9 cellular contexts compared by ENCODE assay signal in the genomic region with DNA sequence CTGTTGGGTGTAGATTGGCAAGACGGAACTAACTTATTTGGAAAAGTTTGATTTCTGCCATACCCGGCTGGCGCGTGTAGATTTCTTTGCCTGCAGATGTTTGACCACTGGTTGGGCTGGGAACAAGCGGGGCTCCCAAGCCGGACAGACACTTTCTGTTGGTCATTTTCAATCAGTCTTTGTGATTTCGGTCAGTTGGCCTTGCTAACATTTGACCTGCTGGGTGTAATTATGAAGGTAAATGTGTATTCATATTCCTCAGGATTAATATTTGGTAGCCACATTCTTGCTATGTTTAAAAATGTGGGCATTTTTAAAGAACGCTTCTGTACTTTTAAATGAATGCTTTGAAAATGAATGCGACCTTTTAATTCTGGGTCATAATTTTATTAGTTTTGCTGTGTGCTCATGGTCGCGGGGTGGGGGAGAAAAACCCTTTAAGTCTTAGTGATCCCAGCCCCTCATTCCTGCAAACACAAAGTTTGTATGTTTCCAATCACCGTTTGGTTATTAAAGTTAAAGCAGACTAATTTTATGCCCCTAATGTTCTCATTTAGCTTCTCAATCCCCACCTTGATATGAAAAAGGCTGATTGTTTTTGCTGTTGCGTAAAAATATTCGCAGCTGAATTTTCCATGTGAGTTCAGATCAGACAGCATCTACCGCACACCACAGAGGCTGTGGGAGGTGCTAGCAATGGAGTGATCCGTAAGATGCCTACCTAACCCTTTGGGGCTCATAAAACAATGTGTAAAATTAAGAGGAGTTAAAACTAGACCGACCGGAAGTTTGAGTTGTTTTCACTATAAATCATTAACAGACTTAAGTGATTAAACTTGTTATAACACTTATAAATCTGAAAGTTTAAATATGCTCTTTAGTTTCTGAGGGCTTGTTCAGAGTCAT. TPM values are rescaled to one million over a fixed set of nuclear protein-coding genes. Genes with fewer than 3 reads are reported as not detected.
DNase-seq lines count a peak whose midpoint lies in the region; ATAC-seq, FAIRE-seq and TF ChIP-seq lines count a peak whose summit lies in the region.
"Had no signal": no experiment of that assay in that cellular context is flagged by ENCODE, and none has a peak within 500 bp of the region (broad histone marks: within the 10 kb centered on the region; RNA-seq: fewer than 3 reads in every experiment).

No MANE protein-coding gene starts in this region.

- WGBS in heart right ventricle, 2 donors: 28 to 30% methylated on average over 18 of the region's 18 CpGs
- WGBS in suprapubic skin: 29% methylated on average over 18 of the region's 18 CpGs
- 36 to 49% methylated on average over 18 of the region's 18 CpGs for WGBS in aorta, 2 donors

- intact Hi-C loops in heart right ventricle (cut with DNase I) (loop anchor here in 6 of 10 donors (5.0 kb wide), 6 partner anchors 41 to 146 kb away; no protein-coding TSS in a partner anchor), left ventricle myocardium superior (cut with micrococcal nuclease) (no loop called here), colonic mucosa (cut with DNase I) (no loop called here), aorta (cut with DNase I) (no loop called here)

- TF ChIP-seq CTCF in heart right ventricle (IDR thresholded peaks at IDR 0.05): no peak
- TF ChIP-seq CTCF in colonic mucosa (IDR thresholded peaks at IDR 0.05): no peak
- no peak for TF ChIP-seq CTCF in suprapubic skin (IDR thresholded peaks at IDR 0.05)
- TF ChIP-seq CTCF in D721Med (IDR thresholded peaks at IDR 0.05; ENCODE audit: insufficient read depth, missing control alignments): no peak

- TF ChIP-seq EP300 in suprapubic skin (IDR thresholded peaks at IDR 0.05): no peak

- H3K36me3 ChIP-seq in heart right ventricle (no peaks in the 10 kb centered on the region), colonic mucosa (no peaks in the 10 kb centered on the region), muscle layer of duodenum (ENCODE audit: control insufficient read depth in 1 of 2, insufficient read depth in 2 of 2, low read length in 2 of 2) (no peaks in the 10 kb centered on the region), suprapubic skin (no peaks in the 10 kb centered on the region), aorta (ENCODE audit: control insufficient read depth in 1 of 2, insufficient read depth in 2 of 2, low read length in 1 of 2) (no peaks in the 10 kb centered on the region)

- peak overlapping the region in 1 of 2 donors; percentile 21 for H3K9ac ChIP-seq in colonic mucosa (ENCODE audit: low read depth in 2 of 2, low read length in 2 of 2)

- peaks cover 0 to 86% (median 41%) of the 10 kb centered on the region in 7 donors for H3K27me3 ChIP-seq in heart right ventricle
- peaks cover 16% of the 10 kb centered on the region for H3K27me3 ChIP-seq in colonic mucosa
- peaks cover 23% of the 10 kb centered on the region for H3K27me3 ChIP-seq in muscle layer of duodenum (ENCODE audit: low read depth, low read length)
- peaks cover 54% of the 10 kb centered on the region for H3K27me3 ChIP-seq in suprapubic skin
- no peaks in the 10 kb centered on the region for H3K27me3 ChIP-seq in aorta (ENCODE audit: control insufficient read depth in 1 of 2, insufficient read depth in 2 of 2, low read length in 1 of 2)

- TF ChIP-seq POLR2A in suprapubic skin (IDR thresholded peaks at IDR 0.05): no peak

- peak overlapping the region; percentile 83 to 92 (median 87) for H3K27ac ChIP-seq in heart right ventricle
- H3K27ac ChIP-seq in colonic mucosa: no peak overlapping the region
- peak overlapping the region; percentile 52 for H3K27ac ChIP-seq in muscle layer of duodenum (ENCODE audit: low read length)
- no peak overlapping the region for H3K27ac ChIP-seq in suprapubic skin
- H3K27ac ChIP-seq in aorta (ENCODE audit: low read depth in 1 of 2, low read length in 2 of 2): no peak overlapping the region
- H3K27ac ChIP-seq: C4-2B had no signal

- ATAC-seq in heart right ventricle (peak in 5 of 8 donors; percentile 11 to 72 (median 56)), left ventricle myocardium superior (no peak), HG03095 (IDR thresholded peaks at IDR 0.05; ENCODE audit: unreplicated experiment) (no peak), aorta (ENCODE audit: low FRiP score) (no peak)

- DNase-seq in heart right ventricle: no peak
- DNase-seq in left ventricle myocardium superior: no peak
- peak; percentile 55 for DNase-seq in colonic mucosa
- DNase-seq in suprapubic skin (ENCODE audit: low spot score in 2 of 2): no peak
- DNase-seq in D721Med (ENCODE audit: insufficient read length, low spot score): no peak
- DNase-seq in aorta: no peak

- H3K9me3 ChIP-seq in heart right ventricle (no peaks in the 10 kb centered on the region), colonic mucosa (no peaks in the 10 kb centered on the region), muscle layer of duodenum (ENCODE audit: control insufficient read depth in 1 of 2, low read length in 2 of 2) (no peaks in the 10 kb centered on the region), suprapubic skin (no peaks in the 10 kb centered on the region), aorta (ENCODE audit: control insufficient read depth, low read length) (no peaks in the 10 kb centered on the region)

- FAIRE-seq in D721Med (lab: Jason Lieb, UNC): no peak

- H3K4me3 ChIP-seq in heart right ventricle (peak overlapping the region; percentile 54 to 77 (median 65)), colonic mucosa (peak overlapping the region; percentile 49), muscle layer of duodenum (ENCODE audit: low read depth in 1 of 2, low read length in 2 of 2) (peak overlapping the region; percentile 55 to 67), suprapubic skin (peak overlapping the region; percentile 54), aorta (ENCODE audit: low read length in 2 of 2) (peak overlapping the region in 1 of 2 donors; percentile 48)

- H3K4me1 ChIP-seq in heart right ventricle (peaks cover 0 to 30% (median 4%) of the 10 kb centered on the region in 9 donors), colonic mucosa (no peaks in the 10 kb centered on the region), muscle layer of duodenum (ENCODE audit: control insufficient read depth in 1 of 2, insufficient read depth in 2 of 2, low read length in 2 of 2) (peaks cover 0 to 7% of the 10 kb centered on the region in 2 donors), suprapubic skin (peaks cover 15% of the 10 kb centered on the region), aorta (ENCODE audit: control insufficient read depth in 1 of 2, insufficient read depth in 2 of 2, low read length in 2 of 2) (no peaks in the 10 kb centered on the region)

RNA-seq across cellular contexts. Expression of gene RASGRF2, which starts 1.5 kb away (rescaled TPM):
- total RNA-seq in heart right ventricle: 10 to 100 TPM in 2 of 10 donors, 1 to 10 TPM in 8; 4.2 to 13.4 (median 6.8) TPM
- polyA plus RNA-seq in heart right ventricle: 1 to 10 TPM; 2.9 to 8.6 TPM
- 6.5 TPM for total RNA-seq in left ventricle myocardium superior
- 1 to 10 TPM; 2.8 to 3.5 TPM for total RNA-seq in colonic mucosa
- total RNA-seq in suprapubic skin: 1 to 10 TPM; 1.8 to 4.1 (median 2.5) TPM
- 10 to 100 TPM in 1 of 2 donors, 1 to 10 TPM in 1; 4.7 to 17.4 TPM for total RNA-seq in aorta
- 1 to 10 TPM; 2.3 to 6.8 TPM for polyA plus RNA-seq in aorta

Comparison
In these comparisons a context has a peak if more than half of its experiments do, and no peak if none do; other contexts are left out.
1. ATAC-seq: peak in heart right ventricle (5 of 8); none in left ventricle myocardium superior (single experiment), HG03095 (single experiment) and aorta (single experiment).
2. intact Hi-C loops: an anchor here in heart right ventricle (5.0 kb wide); none called in left ventricle myocardium superior, colonic mucosa and aorta.
3. H3K27ac ChIP-seq: peak in heart right ventricle (10 of 10) and muscle layer of duodenum (single experiment); none in colonic mucosa (single experiment), suprapubic skin (single experiment) and aorta (0 of 2).